Comparison of ENCODE assay signal across 30 cellular contexts in the genomic region with DNA sequence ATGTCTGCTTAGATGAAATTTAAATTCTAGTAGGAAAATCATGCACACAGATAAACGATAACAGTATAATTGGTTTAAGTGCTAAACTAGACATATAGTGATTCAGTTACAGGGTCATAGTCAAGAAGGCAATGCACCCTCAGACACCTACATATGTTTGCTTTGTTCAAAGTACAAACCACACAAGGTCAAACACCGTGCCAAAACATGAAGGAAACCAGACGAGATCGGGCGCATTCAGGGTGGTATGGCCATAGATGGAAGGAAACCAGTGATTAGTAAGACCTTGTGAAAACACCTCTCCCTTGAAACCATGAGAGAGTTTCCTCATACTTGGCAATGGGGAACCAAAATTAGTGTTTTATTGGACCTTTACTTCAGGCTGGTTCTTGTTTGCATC.
"Had no signal": no experiment of that assay in that cellular context is flagged by ENCODE, and none has a peak within 500 bp of the region (broad histone marks: within the 10 kb centered on the region; RNA-seq: fewer than 3 reads in every experiment).

No MANE protein-coding gene starts in this region.

- H3K27ac ChIP-seq: brain microvascular endothelial cell, gastrocnemius medialis, left ventricle myocardium inferior, sigmoid colon, thyroid gland, upper lobe of left lung, vagina had no signal

- H3K4me1 ChIP-seq: gastrocnemius medialis, left ventricle myocardium inferior, thyroid gland, upper lobe of left lung, vagina had no signal

- H3K27ac Mint-ChIP-seq: activated CD8-positive, alpha-beta T cell treated with anti-CD3 and anti-CD28 coated beads for 36 hours; activated T-helper 17 cell treated with anti-CD3 and anti-CD28 coated beads, Interleukin-2, amount 50 U/mL, for 72 hours; dendritic cell treated with granulocyte-macrophage colony-stimulating factor and Interleukin-4, amounts not matched to agents 40 ng/mL and 50 ng/mL, for 4 days; endodermal cell; nephron; stimulated activated memory B cell treated with anti-CD40 and anti-IgM and Interleukin-4, amounts not matched to agents 10 μg/mL and 1 μg/mL and 100 μg/mL, for 72 hours; stimulated activated naive CD8-positive, alpha-beta T cell treated with anti-CD3 and anti-CD28 coated beads, Interleukin-15, amount 100 ng/mL, for 72 hours; WTC11 had no signal

- H3K36me3 ChIP-seq: brain microvascular endothelial cell, gastrocnemius medialis, left ventricle myocardium inferior, sigmoid colon, thyroid gland, upper lobe of left lung, vagina had no signal

- H3K9me3 ChIP-seq: gastrocnemius medialis, left ventricle myocardium inferior, sigmoid colon, thyroid gland, upper lobe of left lung, vagina had no signal

- H3K9me3 Mint-ChIP-seq: dendritic cell treated with granulocyte-macrophage colony-stimulating factor and Interleukin-4, amounts not matched to agents 40 ng/mL and 50 ng/mL, for 4 days; endodermal cell; nephron had no signal

- H3K4me1 Mint-ChIP-seq: activated T-helper 17 cell treated with anti-CD3 and anti-CD28 coated beads, Interleukin-2, amount 50 U/mL, for 72 hours; endodermal cell; nephron; stimulated activated memory B cell treated with anti-CD40 and anti-IgM and Interleukin-4, amounts not matched to agents 10 μg/mL and 1 μg/mL and 100 μg/mL, for 72 hours; stimulated activated naive CD8-positive, alpha-beta T cell treated with anti-CD3 and anti-CD28 coated beads, Interleukin-15, amount 100 ng/mL, for 72 hours had no signal

- H3K27me3 ChIP-seq: brain microvascular endothelial cell, gastrocnemius medialis, sigmoid colon, thyroid gland, upper lobe of left lung, vagina had no signal

- H3K4me3 ChIP-seq: gastrocnemius medialis, left ventricle myocardium inferior, lung, sigmoid colon, thyroid gland, upper lobe of left lung, vagina had no signal

- H3K27me3 Mint-ChIP-seq: activated CD8-positive, alpha-beta T cell treated with anti-CD3 and anti-CD28 coated beads for 36 hours; activated T-helper 17 cell treated with anti-CD3 and anti-CD28 coated beads, Interleukin-2, amount 50 U/mL, for 72 hours; dendritic cell treated with granulocyte-macrophage colony-stimulating factor and Interleukin-4, amounts not matched to agents 40 ng/mL and 50 ng/mL, for 4 days; stimulated activated memory B cell treated with anti-CD40 and anti-IgM and Interleukin-4, amounts not matched to agents 10 μg/mL and 1 μg/mL and 100 μg/mL, for 72 hours; stimulated activated naive CD8-positive, alpha-beta T cell treated with anti-CD3 and anti-CD28 coated beads, Interleukin-15, amount 100 ng/mL, for 72 hours had no signal

- DNase-seq: activated CD4-positive, alpha-beta T cell treated with anti-CD3 and anti-CD28 coated beads for 1 hour; activated CD4-positive, alpha-beta T cell treated with anti-CD3 and anti-CD28 coated beads, Interleukin-2, amount 50 U/mL, for 1 hour; activated CD8-positive, alpha-beta T cell treated with anti-CD3 and anti-CD28 coated beads for 36 hours; activated gamma-delta T cell treated with Interleukin-2 at 50 U/mL for 16 hours; activated naive CD4-positive, alpha-beta T cell treated with anti-CD3 and anti-CD28 coated beads, Interleukin-2, amount 50 U/mL, for 16 hours; activated T-cell treated with anti-CD3 and anti-CD28 coated beads, Interleukin-2, amount 50 U/mL, for 4 hours; amniotic stem cell; brain microvascular endothelial cell; central memory CD4-positive, alpha-beta T cell; endodermal cell; gastrocnemius medialis; glutamatergic neuron; left ventricle myocardium inferior; posterior cingulate gyrus; retina; sigmoid colon; small intestine; stimulated activated CD4-positive, alpha-beta T cell treated with anti-CD3 and anti-CD28 coated beads, Interleukin-4, amount 100 ng/mL, for 4 hours; stimulated activated CD8-positive, alpha-beta memory T cell treated with anti-CD3 and anti-CD28 coated beads, Interleukin-4, amount 100 ng/mL, for 48 hours; stimulated activated naive CD8-positive, alpha-beta T cell treated with anti-CD3 and anti-CD28 coated beads, Interleukin-15, amount 100 ng/mL, for 72 hours; T-helper 2 cell; thyroid gland; upper lobe of left lung had no signal

- H3K4me3 Mint-ChIP-seq: activated CD8-positive, alpha-beta T cell treated with anti-CD3 and anti-CD28 coated beads for 36 hours; activated T-cell treated with anti-CD3 and anti-CD28 coated beads, Interleukin-2, amount 50 U/mL, for 4 hours; activated T-helper 17 cell treated with anti-CD3 and anti-CD28 coated beads, Interleukin-2, amount 50 U/mL, for 72 hours; dendritic cell treated with granulocyte-macrophage colony-stimulating factor and Interleukin-4, amounts not matched to agents 40 ng/mL and 50 ng/mL, for 4 days; endodermal cell; nephron; stimulated activated memory B cell treated with anti-CD40 and anti-IgM and Interleukin-4, amounts not matched to agents 10 μg/mL and 1 μg/mL and 100 μg/mL, for 72 hours; stimulated activated naive CD8-positive, alpha-beta T cell treated with anti-CD3 and anti-CD28 coated beads, Interleukin-15, amount 100 ng/mL, for 72 hours; WTC11 had no signal

- H3K36me3 Mint-ChIP-seq: stimulated activated memory B cell treated with anti-CD40 and anti-IgM and Interleukin-4, amounts not matched to agents 10 μg/mL and 1 μg/mL and 100 μg/mL, for 72 hours had no signal

- ATAC-seq: activated CD8-positive, alpha-beta T cell treated with anti-CD3 and anti-CD28 coated beads for 36 hours; activated T-cell treated with anti-CD3 and anti-CD28 coated beads, Interleukin-2, amount 50 U/mL, for 4 hours; activated T-helper 17 cell treated with anti-CD3 and anti-CD28 coated beads, Interleukin-2, amount 50 U/mL, for 72 hours; gastrocnemius medialis; stimulated activated memory B cell treated with anti-CD40 and anti-IgM and Interleukin-4, amounts not matched to agents 10 μg/mL and 1 μg/mL and 100 μg/mL, for 72 hours; stimulated activated naive CD8-positive, alpha-beta T cell treated with anti-CD3 and anti-CD28 coated beads, Interleukin-15, amount 100 ng/mL, for 72 hours; WTC11 had no signal
